8 cellular contexts compared by ENCODE assay signal in the genomic region with DNA sequence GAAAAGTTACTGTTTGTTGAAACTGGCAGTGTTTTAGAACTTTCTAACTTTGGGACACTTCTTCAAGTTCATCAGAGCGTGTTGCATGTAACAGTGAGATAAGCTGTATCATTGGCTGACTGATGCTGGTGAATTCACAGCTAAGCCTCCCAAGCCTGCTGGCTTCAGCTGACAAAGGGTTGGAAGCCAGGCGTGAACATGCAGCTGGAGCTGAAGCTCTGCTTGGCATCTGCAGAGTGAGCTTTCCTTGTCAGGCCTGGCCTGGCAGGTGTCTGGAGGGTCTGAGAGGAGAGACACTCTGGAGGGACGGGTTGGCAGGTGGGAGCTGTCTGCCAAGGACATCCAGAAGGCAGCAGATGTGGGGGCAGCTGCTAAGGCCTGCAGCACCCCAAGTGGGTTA. TPM values are rescaled to one million over a fixed set of nuclear protein-coding genes. Genes with fewer than 3 reads are reported as not detected.
A peak's percentile ranks its signal among the peaks of the same experiment; 100 is the strongest.
DNase-seq lines count a peak whose midpoint lies in the region; ATAC-seq and TF ChIP-seq lines count a peak whose summit lies in the region.

No MANE protein-coding gene starts in this region.

- TF ChIP-seq CTCF in RWPE1 (conservative IDR thresholded peaks at IDR 0.05; ENCODE audit: low read depth) (no peak), fibroblast of lung (conservative IDR thresholded peaks at IDR 0.05 in 1 of 2, IDR thresholded peaks at IDR 0.05 in 1 of 2; ENCODE audit: low read depth in 1 of 2, low read length in 2 of 2) (no peak)

- H3K4me2 ChIP-seq in fibroblast of lung (ENCODE audit: extremely low read depth, insufficient read depth, low read length), result peak overlapping the region; percentile 86

- H3K27ac Mint-ChIP-seq in stimulated activated effector memory CD8-positive, alpha-beta T cell treated with anti-CD3 and anti-CD28 coated beads, Interleukin-12 subunit alpha, Interleukin-12 subunit beta, amount 100 ng/mL, for 72 hours, result peak overlapping the region; percentile 97

- POLR2A ChIA-PET in RWPE1 (lab: Yijun Ruan, JAX; ENCODE audit: low non-redundant PET), result no interaction called here

- DNase-seq in activated T-cell treated with anti-CD3 and anti-CD28 coated beads, Interleukin-2, amount 50 U/mL, for 4 hours, result no peak
- DNase-seq in activated T-cell treated with anti-CD3 and anti-CD28 coated beads for 4 hours (no peak), RWPE1 (ENCODE audit: low spot score) (no peak), fibroblast of lung (ENCODE audit: low read depth in 2 of 2) (no peak), AG08395 (ENCODE audit: low spot score) (no peak)
- DNase-seq in stimulated activated effector memory CD8-positive, alpha-beta T cell treated with anti-CD3 and anti-CD28 coated beads, Interleukin-12 subunit alpha, Interleukin-12 subunit beta, amount 100 ng/mL, for 72 hours (ENCODE audit: low spot score in 2 of 2), result peak in 1 of 2 donors; percentile 50

- no peaks in the 10 kb centered on the region for H3K27me3 Mint-ChIP-seq in activated T-cell treated with anti-CD3 and anti-CD28 coated beads, Interleukin-2, amount 50 U/mL, for 4 hours (ENCODE audit: low read depth)

- H2AFZ ChIP-seq in fibroblast of lung (ENCODE audit: low read length), result no peak overlapping the region

- peak overlapping the region; percentile 18 to 63 (median 34) for H3K4me3 ChIP-seq in fibroblast of lung (replicated peaks in 1 of 4; ENCODE audit: control extremely low read depth in 1 of 4, insufficient read depth in 1 of 4, low read depth in 3 of 4, low read length in 4 of 4)

- H3K4me1 ChIP-seq in fibroblast of lung (ENCODE audit: control insufficient read depth, extremely low read depth, insufficient read depth, low read length), result peaks cover 14% of the 10 kb centered on the region

- H3K36me3 ChIP-seq in fibroblast of lung (ENCODE audit: control insufficient read depth, insufficient read depth, low read length), result no peaks in the 10 kb centered on the region

- ATAC-seq in activated T-cell treated with anti-CD3 and anti-CD28 coated beads, Interleukin-2, amount 50 U/mL, for 4 hours, result no peak
- no peak for ATAC-seq in stimulated activated effector memory CD8-positive, alpha-beta T cell treated with anti-CD3 and anti-CD28 coated beads, Interleukin-12 subunit alpha, Interleukin-12 subunit beta, amount 100 ng/mL, for 72 hours
- ATAC-seq in HG03442 (IDR thresholded peaks at IDR 0.05; ENCODE audit: unreplicated experiment) (no peak), HG02981 (IDR thresholded peaks at IDR 0.05; ENCODE audit: unreplicated experiment) (no peak)

- CTCF ChIA-PET in RWPE1 (lab: Yijun Ruan, JAX), result no interaction called here

- H3K27ac ChIP-seq in RWPE1 (peak overlapping the region; percentile 65), fibroblast of lung (ENCODE audit: insufficient read depth, low read length) (peak overlapping the region; percentile 82)

- H3K27me3 ChIP-seq in fibroblast of lung (ENCODE audit: control insufficient read depth, insufficient read depth, low read length), result no peaks in the 10 kb centered on the region

- peaks cover 17% of the 10 kb centered on the region for H3K79me2 ChIP-seq in fibroblast of lung (ENCODE audit: control insufficient read depth, insufficient read depth, low read length)

- peak overlapping the region; percentile 4 for H3K9ac ChIP-seq in fibroblast of lung (ENCODE audit: insufficient read depth, low read length)

- peak overlapping the region; percentile 84 for H3K4me3 Mint-ChIP-seq in activated T-cell treated with anti-CD3 and anti-CD28 coated beads, Interleukin-2, amount 50 U/mL, for 4 hours
- H3K4me3 Mint-ChIP-seq in stimulated activated effector memory CD8-positive, alpha-beta T cell treated with anti-CD3 and anti-CD28 coated beads, Interleukin-12 subunit alpha, Interleukin-12 subunit beta, amount 100 ng/mL, for 72 hours, result peak overlapping the region; percentile 84

- no peaks in the 10 kb centered on the region for H3K9me3 ChIP-seq in fibroblast of lung (ENCODE audit: control insufficient read depth, insufficient read depth, low read depth, low read length)

- no peaks in the 10 kb centered on the region for H3K9me3 Mint-ChIP-seq in activated T-cell treated with anti-CD3 and anti-CD28 coated beads, Interleukin-2, amount 50 U/mL, for 4 hours
- no peaks in the 10 kb centered on the region for H3K9me3 Mint-ChIP-seq in stimulated activated effector memory CD8-positive, alpha-beta T cell treated with anti-CD3 and anti-CD28 coated beads, Interleukin-12 subunit alpha, Interleukin-12 subunit beta, amount 100 ng/mL, for 72 hours

- H3K4me1 Mint-ChIP-seq in activated T-cell treated with anti-CD3 and anti-CD28 coated beads, Interleukin-2, amount 50 U/mL, for 4 hours (ENCODE audit: low read depth), result peaks cover 79% of the 10 kb centered on the region
- peaks cover 78% of the 10 kb centered on the region for H3K4me1 Mint-ChIP-seq in stimulated activated effector memory CD8-positive, alpha-beta T cell treated with anti-CD3 and anti-CD28 coated beads, Interleukin-12 subunit alpha, Interleukin-12 subunit beta, amount 100 ng/mL, for 72 hours

- H4K20me1 ChIP-seq in fibroblast of lung (ENCODE audit: control insufficient read depth, extremely low read depth, insufficient read depth, low read length), result no peaks in the 10 kb centered on the region

- H3K36me3 Mint-ChIP-seq in activated T-cell treated with anti-CD3 and anti-CD28 coated beads, Interleukin-2, amount 50 U/mL, for 4 hours (ENCODE audit: insufficient read depth), result no peaks in the 10 kb centered on the region
- H3K36me3 Mint-ChIP-seq in stimulated activated effector memory CD8-positive, alpha-beta T cell treated with anti-CD3 and anti-CD28 coated beads, Interleukin-12 subunit alpha, Interleukin-12 subunit beta, amount 100 ng/mL, for 72 hours, result peaks cover 47% of the 10 kb centered on the region

RNA-seq across cellular contexts. Expression of a gene that starts 1.5 kb away (rescaled TPM):
- total RNA-seq in activated T-cell treated with anti-CD3 and anti-CD28 coated beads, Interleukin-2, amount 50 U/mL, for 4 hours, result 10 to 100 TPM in 1 of 3 donors, 1 to 10 TPM in 2; 7.9 to 11.2 (median 9.0) TPM
- 6.2 and 24.9 TPM in 2 replicates for total RNA-seq in fibroblast of lung
- polyA plus RNA-seq in fibroblast of lung, result 11.3 and 18.1 TPM in 2 replicates
- polyA plus RNA-seq in fibroblast of lung (2012), result 7.9 and 11.9 TPM in 2 replicates
- 34.1 and 52.0 TPM in 2 replicates for polyA minus RNA-seq in fibroblast of lung (ENCODE audit: low replicate concordance)
